7 cellular contexts compared by ENCODE assay signal in the genomic region with DNA sequence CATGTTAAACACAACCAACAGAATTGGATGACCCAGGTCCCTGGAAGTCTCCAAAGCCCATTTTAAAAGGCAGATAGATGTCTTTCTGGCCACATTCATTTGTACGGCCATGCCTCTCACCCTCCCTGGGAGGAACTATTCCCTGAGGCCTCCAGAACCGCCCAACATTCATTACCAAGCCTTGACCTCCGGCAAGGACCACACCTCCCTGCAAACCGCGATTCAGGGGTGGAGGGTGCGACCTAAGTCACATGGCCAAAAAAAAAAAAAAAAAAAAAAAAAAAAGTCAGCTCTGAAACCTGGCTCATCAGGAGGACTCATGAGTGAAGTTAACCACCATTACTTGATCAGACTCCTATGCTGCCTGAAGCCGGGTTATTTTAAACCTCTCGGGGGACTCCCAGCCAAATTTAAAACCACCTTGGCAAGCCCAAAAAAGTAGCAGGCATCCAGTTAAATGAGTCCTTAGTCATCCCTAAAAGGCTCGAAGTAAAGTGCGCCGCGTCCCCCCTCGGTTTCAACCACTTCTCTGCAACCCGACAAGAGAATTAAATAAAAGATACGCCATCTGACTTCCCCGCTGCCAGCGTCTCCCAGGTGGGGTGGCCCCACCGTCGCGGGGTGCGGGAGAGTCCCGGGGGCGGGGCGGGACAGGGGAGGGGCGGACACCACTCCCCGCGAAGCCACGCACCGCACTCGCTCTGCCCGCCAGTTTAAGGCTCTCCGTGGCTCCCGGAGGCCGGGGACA. TPM values are rescaled to one million over a fixed set of nuclear protein-coding genes. Genes with fewer than 3 reads are reported as not detected.
DNase-seq lines count a peak whose midpoint lies in the region; ATAC-seq and TF ChIP-seq lines count a peak whose summit lies in the region.

No MANE protein-coding gene starts in this region.

- no peaks in the 10 kb centered on the region for H3K27me3 Mint-ChIP-seq in activated naive CD8-positive, alpha-beta T cell

- no peaks in the 10 kb centered on the region for H3K36me3 Mint-ChIP-seq in activated naive CD8-positive, alpha-beta T cell

- ATAC-seq in GM18502 (IDR thresholded peaks at IDR 0.05; ENCODE audit: poor library complexity, unreplicated experiment) (peak; percentile 25), HG02981 (IDR thresholded peaks at IDR 0.05; ENCODE audit: unreplicated experiment) (peak; percentile 21)

- H3K4me3 ChIP-seq in cardiac muscle cell (peak overlapping the region; percentile 21), vagina (peak overlapping the region; percentile 65 to 91)

- H3K4me3 Mint-ChIP-seq in activated naive CD8-positive, alpha-beta T cell, result peak overlapping the region; percentile 99

- H3K36me3 ChIP-seq in cardiac muscle cell (no peaks in the 10 kb centered on the region), vagina (no peaks in the 10 kb centered on the region)

- H3K27me3 ChIP-seq in cardiac muscle cell, result peaks cover 64% of the 10 kb centered on the region
- H3K27me3 ChIP-seq in vagina, result no peaks in the 10 kb centered on the region

- peak overlapping the region; percentile 100 for H3K27ac Mint-ChIP-seq in activated naive CD8-positive, alpha-beta T cell

- intact Hi-C loops in posterior cingulate gyrus (cut with DNase I) (loop anchor here (2.0 to 5.0 kb wide), 2 partner anchors 19 to 740 kb away; partner anchors contain the start of gene APBA1), vagina (cut with DNase I) (loop anchor here (2.0 to 5.0 kb wide), 2 partner anchors 71 to 175 kb away; no protein-coding TSS in a partner anchor)

- no peaks in the 10 kb centered on the region for H3K9me3 Mint-ChIP-seq in activated naive CD8-positive, alpha-beta T cell (ENCODE audit: low read depth)

- TF ChIP-seq POLR2A in vagina (IDR thresholded peaks at IDR 0.05), result peak in 1 of 2 donors; percentile 24

- in situ Hi-C loops in SK-MEL-5 (cut with HindIII; ENCODE audit: low pct_unique_long_range_greater_than_20kb, low sequenced_read_pairs), result no loop called here

- no peak for TF ChIP-seq CTCF in cardiac muscle cell (IDR thresholded peaks at IDR 0.05; ENCODE audit: low read depth, low read length)
- no peak for TF ChIP-seq CTCF in vagina (IDR thresholded peaks at IDR 0.05)

- H3K9me3 ChIP-seq in cardiac muscle cell (ENCODE audit: low read depth) (no peaks in the 10 kb centered on the region), vagina (no peaks in the 10 kb centered on the region)

- peaks cover 4% of the 10 kb centered on the region for H3K4me1 ChIP-seq in cardiac muscle cell (ENCODE audit: low read depth)
- peaks cover 59% of the 10 kb centered on the region for H3K4me1 ChIP-seq in vagina

- peaks cover 55% of the 10 kb centered on the region for H3K4me1 Mint-ChIP-seq in activated naive CD8-positive, alpha-beta T cell (ENCODE audit: low read depth)

- peak; percentile 90 for DNase-seq in SK-MEL-5 (ENCODE audit: low read depth, low spot score)
- DNase-seq in cardiac muscle cell (ENCODE audit: low read depth in 1 of 2, low spot score in 1 of 2), result peak in 1 of 2 donors; percentile 93
- peak; percentile 23 to 91 (median 51) for DNase-seq in posterior cingulate gyrus
- peak in 1 of 2 donors; percentile 91 for DNase-seq in vagina (ENCODE audit: extremely low spot score in 2 of 2)

- H3K27ac ChIP-seq in cardiac muscle cell (no peak overlapping the region), vagina (peak overlapping the region; percentile 100)

RNA-seq across cellular contexts. Expression of gene KLF9, which starts 2.4 kb away (rescaled TPM):
- 42.7 and 43.1 TPM in 2 replicates for total RNA-seq in SK-MEL-5 (2014; rRNA removed; shearing (Covaris generic))
- 75.5 and 93.3 TPM in 2 replicates for polyA plus RNA-seq in SK-MEL-5 (2015; cell fraction: cytosol; rRNA removed)
- 50.7 and 61.4 TPM in 2 replicates for polyA plus RNA-seq in SK-MEL-5 (2015; cell fraction: nucleus; rRNA removed)
- total RNA-seq in cardiac muscle cell (0.28 and 0.30 TPM in 2 replicates), vagina (98.5 TPM)
- not detected in 2 replicates for polyA plus RNA-seq in cardiac muscle cell

Comparison
In these comparisons a context has a peak if more than half of its experiments do, and no peak if none do; other contexts are left out.
1. RNA of gene KLF9, which starts 2.4 kb away (total RNA-seq): 98.5 TPM in vagina (single experiment) and 42.7 to 43.1 TPM in SK-MEL-5; 0.28 to 0.30 TPM in cardiac muscle cell; every median in the first group is over 10 times any median in the second.